8 cellular contexts compared by ENCODE assay signal in the genomic region with DNA sequence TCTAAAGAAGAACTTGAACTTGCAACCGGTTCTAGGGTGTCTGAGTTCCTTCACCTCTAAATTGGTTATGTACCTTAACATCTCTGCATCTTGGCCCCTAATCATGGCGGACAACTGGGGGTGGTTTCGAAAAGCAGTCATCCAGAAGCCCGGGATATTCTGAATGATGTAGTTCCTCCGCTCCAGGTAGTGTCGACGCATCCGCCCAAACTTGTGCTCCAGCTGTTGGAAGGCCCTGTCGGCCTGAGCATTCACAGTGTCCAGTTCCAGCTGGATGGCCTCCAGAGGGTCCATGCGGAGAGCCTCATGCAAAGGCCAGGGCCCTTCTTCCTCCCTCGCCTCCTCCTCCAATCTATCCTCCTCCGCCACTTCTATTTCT. TPM values are rescaled to one million over a fixed set of nuclear protein-coding genes. Genes with fewer than 3 reads are reported as not detected.
A peak's percentile ranks its signal among the peaks of the same experiment; 100 is the strongest.
DNase-seq lines count a peak whose midpoint lies in the region; ATAC-seq, FAIRE-seq and TF ChIP-seq lines count a peak whose summit lies in the region.

No MANE protein-coding gene starts in this region.

- no peak for FAIRE-seq in bronchial epithelial cell (lab: Jason Lieb, UNC)

- peaks cover 62% of the 10 kb centered on the region for H3K4me1 ChIP-seq in lower lobe of right lung

- H3K4me3 ChIP-seq in bronchial epithelial cell (ENCODE audit: low read depth, low read length) = peak overlapping the region; percentile 76
- peak overlapping the region; percentile 75 for H3K4me3 ChIP-seq in lower lobe of right lung

- H3K36me3 ChIP-seq in bronchial epithelial cell (ENCODE audit: control insufficient read depth, insufficient read depth, low read length) (peaks cover 4% of the 10 kb centered on the region), lower lobe of right lung (peaks cover 15% of the 10 kb centered on the region)

- TF ChIP-seq CTCF in bronchial epithelial cell (IDR thresholded peaks at IDR 0.05; ENCODE audit: insufficient read depth, low read length, severe bottlenecking) = no peak
- no peak for TF ChIP-seq CTCF in lower lobe of right lung (IDR thresholded peaks at IDR 0.05)

- peak; percentile 97 for DNase-seq in NCI-H2029 (lab: John Stamatoyannopoulos, UW)
- DNase-seq in bronchial epithelial cell (ENCODE audit: low read depth) = peak; percentile 24
- no peak for DNase-seq in lower lobe of right lung
- DNase-seq in OCI-M1 (lab: John Stamatoyannopoulos, UW) = no peak
- DNase-seq in NCI-H345 treated with DMSO at 0.1 percent for 48 hours (lab: John Stamatoyannopoulos, UW; ENCODE audit: unreplicated experiment) = no peak
- no peak for DNase-seq in ecto neural progenitor cell (ENCODE audit: low spot score)

- intact Hi-C loops in lower lobe of right lung (cut with DNase I) = no loop called here

- no peaks in the 10 kb centered on the region for H3K27me3 ChIP-seq in bronchial epithelial cell (ENCODE audit: control insufficient read depth, insufficient read depth, low read length)
- H3K27me3 ChIP-seq in lower lobe of right lung (ENCODE audit: low read depth) = no peaks in the 10 kb centered on the region

- peak; percentile 2 for ATAC-seq in GM21423 (IDR thresholded peaks at IDR 0.05; ENCODE audit: unreplicated experiment)
- ATAC-seq in lower lobe of right lung = peak; percentile 22 to 23

- H3K27ac ChIP-seq in lower lobe of right lung = peak overlapping the region; percentile 97
- peak overlapping the region; percentile 98 for H3K27ac ChIP-seq in temporal lobe (ENCODE audit: low read depth, low read length)

- no peaks in the 10 kb centered on the region for H3K9me3 ChIP-seq in lower lobe of right lung

RNA-seq across cellular contexts. Expression of a gene that starts 0.9 kb away (rescaled TPM):
- total RNA-seq in bronchial epithelial cell (72.4 and 134 TPM in 2 replicates), lower lobe of right lung (72.7 TPM), temporal lobe (96.6 TPM)

RNA-seq across cellular contexts. Expression of a gene that starts 25.0 kb away (rescaled TPM):
- total RNA-seq in bronchial epithelial cell (2.1 and 3.2 TPM in 2 replicates), lower lobe of right lung (12.8 TPM), temporal lobe (73.0 TPM)

Comparison
In these comparisons a context has a peak if more than half of its experiments do, and no peak if none do; other contexts are left out.
1. DNase-seq: peak in NCI-H2029 (single experiment) and bronchial epithelial cell (single experiment); none in lower lobe of right lung (single experiment), OCI-M1 (single experiment), NCI-H345 treated with DMSO at 0.1 percent for 48 hours (single experiment) and ecto neural progenitor cell (single experiment).